In genomic region chr7:157543276-157543675, GRCh38 we compare ENCODE assay signal across 15 cellular contexts.
"Had no signal": no experiment of that assay in that cellular context is flagged by ENCODE, and none has a peak within 500 bp of the region (broad histone marks: within the 10 kb centered on the region; RNA-seq: fewer than 3 reads in every experiment).

No MANE protein-coding gene starts in this region.

- H3K9me3 Mint-ChIP-seq: activated B cell treated with CpG ODN at 0.5 μM for 24 hours; T-helper 1 cell treated with Interleukin-12 subunit alpha and Interleukin-12 subunit beta and Interleukin-4 antibody, amounts not matched to agents 30 μg/mL and 1 μg/mL, for 36 hours had no signal

- ATAC-seq: activated CD4-positive, alpha-beta T cell treated with anti-CD3 and anti-CD28 coated beads for 36 hours; left lobe of liver had no signal

- H3K9me3 ChIP-seq: thyroid gland had no signal

- H3K4me3 ChIP-seq: thyroid gland had no signal

- H3K4me1 ChIP-seq: thyroid gland had no signal

- H3K27me3 ChIP-seq: thyroid gland had no signal

- H3K27ac Mint-ChIP-seq: activated B cell treated with CpG ODN at 0.5 μM for 24 hours; activated CD4-positive, alpha-beta T cell treated with anti-CD3 and anti-CD28 coated beads for 36 hours; activated naive CD4-positive, alpha-beta T cell treated with anti-CD3 and anti-CD28 coated beads, Interleukin-2, amount 10 ng/mL, durations not matched to agents 7 days and 5 days; memory B cell; T-helper 1 cell treated with Interleukin-12 subunit alpha and Interleukin-12 subunit beta and Interleukin-4 antibody, amounts not matched to agents 30 μg/mL and 1 μg/mL, for 36 hours had no signal

- H3K4me3 Mint-ChIP-seq: activated B cell treated with CpG ODN at 0.5 μM for 24 hours; activated CD4-positive, alpha-beta T cell treated with anti-CD3 and anti-CD28 coated beads for 36 hours; activated naive CD4-positive, alpha-beta T cell treated with anti-CD3 and anti-CD28 coated beads, Interleukin-2, amount 10 ng/mL, durations not matched to agents 7 days and 5 days; memory B cell; T-helper 1 cell treated with Interleukin-12 subunit alpha and Interleukin-12 subunit beta and Interleukin-4 antibody, amounts not matched to agents 30 μg/mL and 1 μg/mL, for 36 hours had no signal

- H3K4me1 Mint-ChIP-seq: activated B cell treated with CpG ODN at 0.5 μM for 24 hours; activated CD4-positive, alpha-beta T cell treated with anti-CD3 and anti-CD28 coated beads for 36 hours; activated naive CD4-positive, alpha-beta T cell treated with anti-CD3 and anti-CD28 coated beads, Interleukin-2, amount 10 ng/mL, durations not matched to agents 7 days and 5 days had no signal

- DNase-seq: activated B cell treated with CpG ODN at 0.5 μM for 24 hours; activated CD4-positive, alpha-beta T cell treated with anti-CD3 and anti-CD28 coated beads for 36 hours; activated CD4-positive, alpha-beta T cell treated with anti-CD3 and anti-CD28 coated beads, Interleukin-2, amount 50 U/mL, for 4 hours; activated CD8-positive, alpha-beta memory T cell treated with anti-CD3 and anti-CD28 coated beads for 24 hours; activated T-cell treated with anti-CD3 and anti-CD28 coated beads, Interleukin-2, amount 50 U/mL, for 48 hours; cerebellar nuclear complex; occipital lobe; stimulated activated CD4-positive, alpha-beta T cell treated with anti-CD3 and anti-CD28 coated beads, Interleukin-4, amount 100 ng/mL, for 1 hour; stimulated activated naive CD4-positive, alpha-beta T cell treated with Interleukin-2 at 50 U/mL for 16 hours; T1000; thyroid gland had no signal

- H3K27ac ChIP-seq: thyroid gland had no signal

- H3K27me3 Mint-ChIP-seq: activated B cell treated with CpG ODN at 0.5 μM for 24 hours; activated CD4-positive, alpha-beta T cell treated with anti-CD3 and anti-CD28 coated beads for 36 hours; memory B cell had no signal
